Comparison of ENCODE assay signal across 24 cellular contexts in genomic region chrX:28349888-28350287, GRCh38.
"Had no signal": no experiment of that assay in that cellular context is flagged by ENCODE, and none has a peak within 500 bp of the region (broad histone marks: within the 10 kb centered on the region; RNA-seq: fewer than 3 reads in every experiment).

No MANE protein-coding gene starts in this region.

- H3K27me3 ChIP-seq: neural progenitor cell, ovary, right lobe of liver, sigmoid colon, stomach, thyroid gland, transverse colon, upper lobe of right lung, uterus had no signal

- FAIRE-seq: small intestine had no signal

- H3K27ac ChIP-seq: neural progenitor cell, ovary, parathyroid adenoma, psoas muscle, right lobe of liver, sigmoid colon, stomach, thoracic aorta, thyroid gland, transverse colon, upper lobe of right lung, uterus had no signal

- H3K4me1 ChIP-seq: neural progenitor cell, parathyroid adenoma, psoas muscle, right lobe of liver, sigmoid colon, stomach, thyroid gland, transverse colon, upper lobe of right lung, uterus had no signal

- DNase-seq: natural killer cell; occipital lobe; ovary; posterior cingulate gyrus; psoas muscle; right cardiac atrium; right lobe of liver; sigmoid colon; small intestine; stimulated activated CD4-positive, alpha-beta T cell treated with anti-CD3 and anti-CD28 coated beads, Interleukin-15, amount 100 ng/mL, for 24 hours; stimulated activated CD4-positive, alpha-beta T cell treated with anti-CD3 and anti-CD28 coated beads, Interleukin-2, amount 100 ng/mL, for 24 hours; stimulated activated CD4-positive, alpha-beta T cell treated with anti-CD3 and anti-CD28 coated beads, Interleukin-2, amount 100 ng/mL, for 48 hours; stimulated activated CD4-positive, alpha-beta T cell treated with anti-CD3 and anti-CD28 coated beads, Interleukin-4, amount 100 ng/mL, for 24 hours; stimulated activated naive B cell treated with anti-CD40 and anti-IgM and Interleukin-4, amounts not matched to agents 10 μg/mL and 1 μg/mL and 100 μg/mL, for 72 hours; stimulated activated naive CD4-positive, alpha-beta T cell treated with Interleukin-2 at 50 U/mL for 16 hours; stomach; thyroid gland; transverse colon; upper lobe of right lung; uterus had no signal

- ATAC-seq: natural killer cell; psoas muscle; right cardiac atrium; right lobe of liver; stimulated activated effector memory CD8-positive, alpha-beta T cell treated with anti-CD3 and anti-CD28 coated beads, Interleukin-12 subunit alpha, Interleukin-12 subunit beta, amount 100 ng/mL, for 72 hours; stimulated activated naive B cell treated with anti-CD40 and anti-IgM and Interleukin-4, amounts not matched to agents 10 μg/mL and 1 μg/mL and 100 μg/mL, for 72 hours; upper lobe of right lung had no signal

- H3K4me3 ChIP-seq: neural progenitor cell, ovary, psoas muscle, right lobe of liver, sigmoid colon, stomach, thoracic aorta, thyroid gland, transverse colon, upper lobe of right lung, uterus had no signal

- H3K36me3 ChIP-seq: neural progenitor cell, ovary, right lobe of liver, sigmoid colon, stomach, thoracic aorta, thyroid gland, transverse colon, upper lobe of right lung, uterus had no signal
